16 cellular contexts compared by ENCODE assay signal in genomic region chr3:108564564-108564963, GRCh38. TPM values are rescaled to one million over a fixed set of nuclear protein-coding genes. Genes with fewer than 3 reads are reported as not detected.
"Had no signal": no experiment of that assay in that cellular context is flagged by ENCODE, and none has a peak within 500 bp of the region (broad histone marks: within the 10 kb centered on the region; RNA-seq: fewer than 3 reads in every experiment).

No MANE protein-coding gene starts in this region.

- H3K9me3 Mint-ChIP-seq: stimulated activated naive B cell treated with anti-CD40 and anti-IgM and Interleukin-4, amounts not matched to agents 10 μg/mL and 1 μg/mL and 100 μg/mL, for 72 hours; T-helper 1 cell treated with Interleukin-12 subunit alpha and Interleukin-12 subunit beta and Interleukin-4 antibody, amounts not matched to agents 30 μg/mL and 1 μg/mL, for 36 hours had no signal

- H3K4me3 ChIP-seq: breast epithelium, hepatocyte, spleen, upper lobe of left lung had no signal

- H2AFZ ChIP-seq: hepatocyte had no signal

- H3K9me3 ChIP-seq: breast epithelium, neutrophil, spleen, upper lobe of left lung had no signal

- H3K4me2 ChIP-seq: hepatocyte had no signal

- ATAC-seq: right cardiac atrium; SK-N-SH treated with all-trans-retinoic acid at 6 μM for 48 hours; stimulated activated naive B cell treated with anti-CD40 and anti-IgM and Interleukin-4, amounts not matched to agents 10 μg/mL and 1 μg/mL and 100 μg/mL, for 72 hours had no signal

- H3K27me3 Mint-ChIP-seq: activated naive CD8-positive, alpha-beta T cell; progenitor cell of endocrine pancreas; stimulated activated naive B cell treated with anti-CD40 and anti-IgM and Interleukin-4, amounts not matched to agents 10 μg/mL and 1 μg/mL and 100 μg/mL, for 72 hours had no signal

- H3K27me3 ChIP-seq: breast epithelium, hepatocyte, neutrophil, spleen, upper lobe of left lung had no signal

- H3K79me2 ChIP-seq: hepatocyte had no signal

- H3K4me3 Mint-ChIP-seq: activated naive CD8-positive, alpha-beta T cell; stimulated activated naive B cell treated with anti-CD40 and anti-IgM and Interleukin-4, amounts not matched to agents 10 μg/mL and 1 μg/mL and 100 μg/mL, for 72 hours; T-helper 1 cell treated with Interleukin-12 subunit alpha and Interleukin-12 subunit beta and Interleukin-4 antibody, amounts not matched to agents 30 μg/mL and 1 μg/mL, for 36 hours had no signal

- H3K27ac Mint-ChIP-seq: activated naive CD8-positive, alpha-beta T cell; progenitor cell of endocrine pancreas; stimulated activated naive B cell treated with anti-CD40 and anti-IgM and Interleukin-4, amounts not matched to agents 10 μg/mL and 1 μg/mL and 100 μg/mL, for 72 hours had no signal

- DNase-seq: activated CD4-positive, alpha-beta T cell treated with anti-CD3 and anti-CD28 coated beads, Interleukin-2, amount 50 U/mL, for 4 hours; activated effector memory CD4-positive, alpha-beta T cell treated with anti-CD3 and anti-CD28 coated beads, Interleukin-2, amount 50 U/mL, for 16 hours; activated T-cell treated with anti-CD3 and anti-CD28 coated beads, Interleukin-2, amount 50 U/mL, for 1 hour; kidney glomerular epithelial cell; right cardiac atrium; spleen; stimulated activated CD4-positive, alpha-beta T cell treated with anti-CD3 and anti-CD28 coated beads, Interleukin-2, amount 100 ng/mL, for 24 hours; stimulated activated naive B cell treated with anti-CD40 and anti-IgM and Interleukin-4, amounts not matched to agents 10 μg/mL and 1 μg/mL and 100 μg/mL, for 72 hours; upper lobe of left lung had no signal

- H3K27ac ChIP-seq: breast epithelium, hepatocyte, neutrophil, spleen, upper lobe of left lung had no signal

- H3K4me1 ChIP-seq: breast epithelium, spleen, upper lobe of left lung had no signal

- H3K36me3 ChIP-seq: breast epithelium, upper lobe of left lung had no signal

RNA-seq across cellular contexts. Expression of gene MYH15, which starts 54.2 kb away (rescaled TPM):
- total RNA-seq: breast epithelium had no signal
